ENCODE assay signal across 9 cellular contexts in genomic region chr10:24209946-24210491, GRCh38. TPM values are rescaled to one million over a fixed set of nuclear protein-coding genes. Genes with fewer than 3 reads are reported as not detected.
DNase-seq lines count a peak whose midpoint lies in the region; TF ChIP-seq lines count a peak whose summit lies in the region.
"Had no signal": no experiment of that assay in that cellular context is flagged by ENCODE, and none has a peak within 500 bp of the region (broad histone marks: within the 10 kb centered on the region; RNA-seq: fewer than 3 reads in every experiment).

No MANE protein-coding gene starts in this region.

- H3K27ac ChIP-seq in duodenal mucosa (ENCODE audit: low read depth, low read length) (no peak overlapping the region), neural cell (ENCODE audit: low read length) (no peak overlapping the region), vagina (peak overlapping the region; percentile 82)
- H3K27ac ChIP-seq: 22Rv1 had no signal

- intact Hi-C loops in vagina (cut with DNase I) = loop anchor here (10.0 kb wide), 1 partner anchor 155 kb away; no protein-coding TSS in a partner anchor

- H3K36me3 ChIP-seq in duodenal mucosa (ENCODE audit: control insufficient read depth in 1 of 2, insufficient read depth in 2 of 2, low read length in 2 of 2) = no peaks in the 10 kb centered on the region
- H3K36me3 ChIP-seq in neural cell (ENCODE audit: insufficient read depth, low read length) = no peaks in the 10 kb centered on the region
- no peaks in the 10 kb centered on the region for H3K36me3 ChIP-seq in vagina

- no peaks in the 10 kb centered on the region for H3K27me3 ChIP-seq in duodenal mucosa (ENCODE audit: control insufficient read depth in 1 of 2, insufficient read depth in 2 of 2, low read length in 2 of 2)
- H3K27me3 ChIP-seq in neural cell (ENCODE audit: insufficient read depth, low read depth, low read length) = no peaks in the 10 kb centered on the region
- H3K27me3 ChIP-seq in vagina = no peaks in the 10 kb centered on the region

- H2AFZ ChIP-seq in neural cell (ENCODE audit: low read depth, low read length) = no peak overlapping the region

- no peaks in the 10 kb centered on the region for H3K79me2 ChIP-seq in neural cell (replicated peaks; ENCODE audit: insufficient read depth, low read length)

- H4K20me1 ChIP-seq in neural cell (ENCODE audit: insufficient read depth) = no peaks in the 10 kb centered on the region

- H3K9ac ChIP-seq in duodenal mucosa (ENCODE audit: low read depth in 1 of 2, low read length in 2 of 2) = peak overlapping the region in 1 of 2 donors; percentile 58
- H3K9ac ChIP-seq in neural cell (ENCODE audit: low read length) = peak overlapping the region; percentile 3

- H3F3A ChIP-seq in neural cell (ENCODE audit: insufficient read depth, low read length, poor library complexity, severe bottlenecking) = no peaks in the 10 kb centered on the region

- H3K4me2 ChIP-seq in neural cell (ENCODE audit: low read length) = peak overlapping the region; percentile 12

- no peaks in the 10 kb centered on the region for H3K9me3 ChIP-seq in duodenal mucosa (ENCODE audit: control insufficient read depth in 1 of 2, low read length in 2 of 2)
- H3K9me3 ChIP-seq in neural cell (ENCODE audit: low read length) = no peaks in the 10 kb centered on the region
- H3K9me3 ChIP-seq in vagina = no peaks in the 10 kb centered on the region

- H3K4me3 ChIP-seq in HFF-Myc (replicated peaks; ENCODE audit: low read depth, low read length) (peak overlapping the region; percentile 52), duodenal mucosa (ENCODE audit: low read depth in 1 of 2, low read length in 2 of 2) (peak overlapping the region; percentile 78 to 82), neural cell (ENCODE audit: low read length) (peak overlapping the region; percentile 58), vagina (peak overlapping the region; percentile 47 to 54)

- no peak for TF ChIP-seq RAD21 in neural cell (conservative IDR thresholded peaks at IDR 0.05)

- no peaks in the 10 kb centered on the region for H3K9me2 ChIP-seq in neural cell (ENCODE audit: insufficient read depth, low read length)

- TF ChIP-seq CTCF in HFF-Myc (IDR thresholded peaks at IDR 0.05; ENCODE audit: low read depth, low read length, missing control alignments) (no peak), neural cell (IDR thresholded peaks at IDR 0.05; ENCODE audit: poor library complexity, severe bottlenecking) (no peak), vagina (IDR thresholded peaks at IDR 0.05) (no peak)

- TF ChIP-seq POLR2A in vagina (IDR thresholded peaks at IDR 0.05) = no peak

- no peak for TF ChIP-seq EP300 in neural cell (conservative IDR thresholded peaks at IDR 0.05; ENCODE audit: poor library complexity, severe bottlenecking)

- peaks cover 43 to 44% of the 10 kb centered on the region in 2 donors for H3K4me1 ChIP-seq in duodenal mucosa (ENCODE audit: control insufficient read depth in 1 of 2, insufficient read depth in 2 of 2, low read length in 2 of 2)
- peaks cover 38% of the 10 kb centered on the region for H3K4me1 ChIP-seq in vagina

- DNase-seq in DMS 273 (lab: John Stamatoyannopoulos, UW; ENCODE audit: unreplicated experiment) (peak; percentile 52), DMS 273 treated with DMSO at 0.1 percent for 48 hours (lab: John Stamatoyannopoulos, UW) (no peak), HFF-Myc (ENCODE audit: extremely low read depth, low read depth) (peak; percentile 47), MV-4-11 (lab: John Stamatoyannopoulos, UW) (peak; percentile 24), vagina (ENCODE audit: extremely low spot score in 2 of 2) (peak in 1 of 2 donors; percentile 79), T-helper 9 cell (no peak)

TF ChIP-seq in neural cell, 6 proteins besides CTCF, POLR2A, EP300 and RAD21:
- no peak for TF ChIP-seq TAF1 (IDR thresholded peaks at IDR 0.05; ENCODE audit: low read depth)
- no peak for TF ChIP-seq SMC3 (conservative IDR thresholded peaks at IDR 0.05; ENCODE audit: poor library complexity)
- TF ChIP-seq REST (IDR thresholded peaks at IDR 0.05; ENCODE audit: borderline replicate concordance) = no peak
- no peak for TF ChIP-seq MXI1 (conservative IDR thresholded peaks at IDR 0.05; ENCODE audit: poor library complexity, severe bottlenecking)
- TF ChIP-seq EZH2 (IDR thresholded peaks at IDR 0.05; ENCODE audit: borderline replicate concordance, insufficient read depth, low read length, poor library complexity, severe bottlenecking) = no peak
- TF ChIP-seq POLR2AphosphoS5 (IDR thresholded peaks at IDR 0.05) = no peak
TF ChIP-seq in neural cell: peak in this region for 0.

RNA-seq across cellular contexts. Expression of gene KIAA1217, which starts 1.1 kb away (rescaled TPM):
- 0.20 and 0.22 TPM in 2 replicates for polyA plus RNA-seq in neural cell
- 0.73 and 4.3 TPM in 2 replicates for polyA minus RNA-seq in neural cell
- total RNA-seq in vagina = 54.3 TPM

Comparison
In these comparisons a context has a peak if more than half of its experiments do, and no peak if none do; other contexts are left out.
1. DNase-seq: peak in DMS 273 (single experiment), HFF-Myc (single experiment) and MV-4-11 (single experiment); none in DMS 273 treated with DMSO at 0.1 percent for 48 hours (single experiment) and T-helper 9 cell (single experiment).
2. Peak in every context shown above with its lines, with median percentiles within 50 percentile points of each other: H3K4me3 ChIP-seq.